Comparison of ENCODE assay signal across 23 cellular contexts in the genomic region with DNA sequence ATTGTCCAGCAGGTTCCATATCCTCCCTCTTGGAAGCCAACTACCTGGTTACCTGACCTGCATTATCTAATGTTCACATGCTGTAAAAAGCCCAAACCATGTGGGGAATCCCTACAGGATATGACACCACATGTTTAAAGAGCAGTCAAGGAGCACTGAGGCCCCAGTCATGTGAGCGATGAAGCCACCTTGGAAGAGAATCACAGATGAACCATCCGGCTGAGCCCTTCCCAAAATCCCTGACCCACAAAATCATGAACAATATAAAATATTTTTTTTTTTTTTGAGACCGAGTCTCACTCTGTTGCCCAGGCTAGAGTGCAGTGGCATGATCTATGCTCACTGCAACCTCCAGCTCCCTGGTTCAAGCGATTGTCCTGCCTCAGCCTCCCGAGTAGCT.
"Had no signal": no experiment of that assay in that cellular context is flagged by ENCODE, and none has a peak within 500 bp of the region (broad histone marks: within the 10 kb centered on the region; RNA-seq: fewer than 3 reads in every experiment).

No MANE protein-coding gene starts in this region.

- H3K4me3 ChIP-seq: heart left ventricle, left lung, lower lobe of right lung, neural progenitor cell, ovary, suprapubic skin, thyroid gland had no signal

- H3K27ac Mint-ChIP-seq: dendritic cell treated with granulocyte-macrophage colony-stimulating factor and Interleukin-4, amounts not matched to agents 40 ng/mL and 50 ng/mL, for 4 days; memory B cell; natural killer cell treated with Interleukin-12 subunit alpha and Interleukin-12 subunit beta and Interleukin-15 and Interleukin-18, amount 100 ng/mL, for 72 hours; neural progenitor cell; progenitor cell of endocrine pancreas; type B pancreatic cell had no signal

- H3K4me2 ChIP-seq: neural progenitor cell had no signal

- H3K27me3 Mint-ChIP-seq: dendritic cell treated with granulocyte-macrophage colony-stimulating factor and Interleukin-4, amounts not matched to agents 40 ng/mL and 50 ng/mL, for 4 days; memory B cell; natural killer cell treated with Interleukin-12 subunit alpha and Interleukin-12 subunit beta and Interleukin-15 and Interleukin-18, amount 100 ng/mL, for 72 hours; type B pancreatic cell had no signal

- H3K36me3 ChIP-seq: heart left ventricle, left lung, lower lobe of right lung, neural progenitor cell, ovary, suprapubic skin, thyroid gland had no signal

- H2AFZ ChIP-seq: neural progenitor cell had no signal

- H3K9ac ChIP-seq: neural progenitor cell had no signal

- FAIRE-seq: colon, frontal cortex, keratinocyte, small intestine, urothelium cell line had no signal

- H3K4me3 Mint-ChIP-seq: dendritic cell treated with granulocyte-macrophage colony-stimulating factor and Interleukin-4, amounts not matched to agents 40 ng/mL and 50 ng/mL, for 4 days; immature natural killer cell; memory B cell; natural killer cell treated with Interleukin-12 subunit alpha and Interleukin-12 subunit beta and Interleukin-15 and Interleukin-18, amount 100 ng/mL, for 72 hours; neural progenitor cell; type B pancreatic cell had no signal

- DNase-seq: heart left ventricle; left lung; lower lobe of right lung; midbrain; nucleus accumbens; ovary; right cardiac atrium; small intestine; stimulated activated CD4-positive, alpha-beta T cell treated with anti-CD3 and anti-CD28 coated beads, Interleukin-12 subunit alpha, Interleukin-12 subunit beta, amount 100 ng/mL, for 4 hours; thyroid gland had no signal

- H3K27me3 ChIP-seq: heart left ventricle, left lung, neural progenitor cell, ovary, suprapubic skin, thyroid gland had no signal

- H3K27ac ChIP-seq: left lung, lower lobe of right lung, neural progenitor cell, ovary, suprapubic skin, thyroid gland had no signal

- ATAC-seq: esophagus mucosa, heart left ventricle, left lung, lower lobe of right lung, right cardiac atrium had no signal

- H3K9me3 ChIP-seq: ovary, thyroid gland had no signal

- H3K36me3 Mint-ChIP-seq: neural progenitor cell, type B pancreatic cell had no signal
